Comparison of ENCODE assay signal across 8 cellular contexts in genomic region chr16:31487720-31488629, GRCh38. TPM values are rescaled to one million over a fixed set of nuclear protein-coding genes. Genes with fewer than 3 reads are reported as not detected.
DNase-seq lines count a peak whose midpoint lies in the region; ATAC-seq and TF ChIP-seq lines count a peak whose summit lies in the region.

No MANE protein-coding gene starts in this region.

- ATAC-seq in GM21390 (IDR thresholded peaks at IDR 0.05; ENCODE audit: unreplicated experiment) = peak; percentile 85
- peak; percentile 76 for ATAC-seq in body of pancreas
- ATAC-seq in HG02840 (IDR thresholded peaks at IDR 0.05; ENCODE audit: low FRiP score, unreplicated experiment) = no peak

- TF ChIP-seq CTCF in body of pancreas (IDR thresholded peaks at IDR 0.05) = no peak

- H3K27ac Mint-ChIP-seq in IgD-negative memory B cell = peak overlapping the region in 2 of 3 donors; percentile 34 to 76
- no peak overlapping the region for H3K27ac Mint-ChIP-seq in T-helper 2 cell treated with Interferon-gamma antibody and Interleukin-4, amounts not matched to agents 5 μg/mL and 100 μg/mL, for 36 hours

- H3K4me3 Mint-ChIP-seq in IgD-negative memory B cell = peak overlapping the region; percentile 87 to 96 (median 92)
- peak overlapping the region; percentile 88 for H3K4me3 Mint-ChIP-seq in T-helper 2 cell treated with Interferon-gamma antibody and Interleukin-4, amounts not matched to agents 5 μg/mL and 100 μg/mL, for 36 hours

- peaks cover 1% of the 10 kb centered on the region for H3K27me3 Mint-ChIP-seq in IgD-negative memory B cell
- peaks cover 13% of the 10 kb centered on the region for H3K27me3 Mint-ChIP-seq in T-helper 2 cell treated with Interferon-gamma antibody and Interleukin-4, amounts not matched to agents 5 μg/mL and 100 μg/mL, for 36 hours (ENCODE audit: low read depth)

- intact Hi-C loops in body of pancreas (cut with DNase I) = no loop called here

- TF ChIP-seq POLR2A in body of pancreas (IDR thresholded peaks at IDR 0.05) = no peak

- WGBS in body of pancreas, 2 donors = 2% methylated on average over 74 of the region's 77 CpGs; no CpG with 5 or more reads in 1 of the 2 donors

- no peaks in the 10 kb centered on the region for H3K9me3 Mint-ChIP-seq in IgD-negative memory B cell
- no peaks in the 10 kb centered on the region for H3K9me3 Mint-ChIP-seq in T-helper 2 cell treated with Interferon-gamma antibody and Interleukin-4, amounts not matched to agents 5 μg/mL and 100 μg/mL, for 36 hours

- H3K27me3 ChIP-seq in body of pancreas = no peaks in the 10 kb centered on the region

- H3K4me1 Mint-ChIP-seq in IgD-negative memory B cell = peaks cover 4 to 5% (median 5%) of the 10 kb centered on the region in 3 donors
- H3K4me1 Mint-ChIP-seq in T-helper 2 cell treated with Interferon-gamma antibody and Interleukin-4, amounts not matched to agents 5 μg/mL and 100 μg/mL, for 36 hours (ENCODE audit: low read depth) = peaks cover 2% of the 10 kb centered on the region

- H3K36me3 ChIP-seq in body of pancreas (replicated peaks in 1 of 2; ENCODE audit: insufficient read depth in 1 of 2, low read depth in 2 of 2) = peaks cover 2 to 4% of the 10 kb centered on the region in 2 donors

- H3K4me1 ChIP-seq in body of pancreas = peaks cover 28% of the 10 kb centered on the region

- peak overlapping the region in 1 of 2 donors; percentile 58 for H3K4me3 ChIP-seq in body of pancreas

- H3K27ac ChIP-seq in body of pancreas = peak overlapping the region in 1 of 4 donors; percentile 34

- peaks cover 4% of the 10 kb centered on the region for H3K36me3 Mint-ChIP-seq in IgD-negative memory B cell
- H3K36me3 Mint-ChIP-seq in T-helper 2 cell treated with Interferon-gamma antibody and Interleukin-4, amounts not matched to agents 5 μg/mL and 100 μg/mL, for 36 hours (ENCODE audit: low read depth) = peaks cover 10% of the 10 kb centered on the region

- H3K9me3 ChIP-seq in body of pancreas = no peaks in the 10 kb centered on the region

- DNase-seq in DMS153 (lab: John Stamatoyannopoulos, UW) (peak; percentile 59), body of pancreas (peak; percentile 55 to 73 (median 66)), islet precursor cell (peak; percentile 77)
- peak; percentile 47 for DNase-seq in T-helper 2 cell treated with Interferon-gamma antibody and Interleukin-4, amounts not matched to agents 5 μg/mL and 100 μg/mL, for 36 hours (ENCODE audit: low spot score)
- DNase-seq in stimulated activated CD4-positive, alpha-beta T cell treated with anti-CD3 and anti-CD28 coated beads, Interleukin-1b, Interleukin-23, amount 100 ng/mL, for 48 hours = peak; percentile 52

RNA-seq across cellular contexts. Expression of gene SLC5A2, which starts 5.1 kb away (rescaled TPM):
- polyA plus RNA-seq in IgD-negative memory B cell = 0.94 TPM
- under 1 TPM in 1 of 2 donors, not detected in 1; 0.26 TPM for total RNA-seq in body of pancreas

RNA-seq across cellular contexts. Expression of gene TGFB1I1, which starts 16.0 kb away (rescaled TPM):
- 0.59 TPM for polyA plus RNA-seq in IgD-negative memory B cell
- 10 to 100 TPM in 1 of 2 donors, 1 to 10 TPM in 1; 8.6 to 16.6 TPM for total RNA-seq in body of pancreas

RNA-seq across cellular contexts. Expression of gene RUSF1, which starts 20.2 kb away (rescaled TPM):
- 19.8 TPM for polyA plus RNA-seq in IgD-negative memory B cell
- 10 to 100 TPM; 72.9 to 77.5 TPM for total RNA-seq in body of pancreas

RNA-seq across cellular contexts. Expression of gene ARMC5, which starts 28.7 kb away (rescaled TPM):
- 9.5 TPM for polyA plus RNA-seq in IgD-negative memory B cell
- total RNA-seq in body of pancreas = 10 to 100 TPM in 1 of 2 donors, 1 to 10 TPM in 1; 4.2 to 13.2 TPM

RNA-seq across cellular contexts. Expression of gene AHSP, which starts 39.7 kb away (rescaled TPM):
- not detected for polyA plus RNA-seq in IgD-negative memory B cell
- not detected for total RNA-seq in body of pancreas
